ENCODE assay signal across 17 cellular contexts in genomic region chr1:9418851-9419250, GRCh38.
DNase-seq lines count a peak whose midpoint lies in the region; ATAC-seq and TF ChIP-seq lines count a peak whose summit lies in the region.
"Had no signal": no experiment of that assay in that cellular context is flagged by ENCODE, and none has a peak within 500 bp of the region (broad histone marks: within the 10 kb centered on the region; RNA-seq: fewer than 3 reads in every experiment).

No MANE protein-coding gene starts in this region.

- H3K79me2 ChIP-seq in DND-41 (ENCODE audit: insufficient read depth, low read length) (peaks cover 29% of the 10 kb centered on the region), OCI-LY7 (ENCODE audit: insufficient read depth, low read depth, low read length) (no peaks in the 10 kb centered on the region)

- no peak for TF ChIP-seq POLR2A in right lobe of liver (IDR thresholded peaks at IDR 0.05)

- peaks cover 42% of the 10 kb centered on the region for H3K4me1 Mint-ChIP-seq in activated CD4-positive, alpha-beta memory T cell treated with anti-CD3 and anti-CD28 coated beads for 36 hours (ENCODE audit: low read depth)
- H3K4me1 Mint-ChIP-seq in activated CD8-positive, alpha-beta memory T cell treated with anti-CD3 and anti-CD28 coated beads, Interleukin-2, amount 10 ng/mL, durations not matched to agents 7 days and 5 days = peaks cover 42% of the 10 kb centered on the region

- H3K4me1 ChIP-seq in BLaER1 (peaks cover 98% of the 10 kb centered on the region), DND-41 (ENCODE audit: insufficient read depth, low read length) (peaks cover 99% of the 10 kb centered on the region), OCI-LY7 (ENCODE audit: insufficient read depth, low read length, poor library complexity, severe bottlenecking) (peaks cover 98% of the 10 kb centered on the region), right lobe of liver (no peaks in the 10 kb centered on the region)

- POLR2A ChIA-PET in OCI-LY7 (lab: Charles Lee) = interaction anchor here (0.9 to 1.2 kb wide), 3 partner anchors 10 to 19 kb away, joined by 3 to 7 read pairs (median 4); no protein-coding TSS in a partner anchor
- POLR2A ChIA-PET in activated CD4-positive, alpha-beta memory T cell treated with anti-CD3 and anti-CD28 coated beads for 36 hours (lab: Charles Lee) = no interaction called here

- no peaks in the 10 kb centered on the region for H3K36me3 Mint-ChIP-seq in activated CD4-positive, alpha-beta memory T cell treated with anti-CD3 and anti-CD28 coated beads for 36 hours
- no peaks in the 10 kb centered on the region for H3K36me3 Mint-ChIP-seq in activated CD8-positive, alpha-beta memory T cell treated with anti-CD3 and anti-CD28 coated beads, Interleukin-2, amount 10 ng/mL, durations not matched to agents 7 days and 5 days
- H3K36me3 Mint-ChIP-seq: CD8-positive, alpha-beta memory T cell had no signal

- WGBS in right lobe of liver (ENCODE audit: insufficient coverage, low coverage, low lambda C conversion rate, missing lambda C conversion rate) = 100% methylated on average over 4 of the region's 7 CpGs

- CTCF ChIA-PET in OCI-LY7 (lab: Charles Lee; ENCODE audit: unreplicated experiment) = interaction anchor here (0.6 kb wide), 1 partner anchor 317 kb away, joined by 4 read pairs; no protein-coding TSS in a partner anchor
- CTCF ChIA-PET in activated CD4-positive, alpha-beta memory T cell treated with anti-CD3 and anti-CD28 coated beads for 36 hours (lab: Charles Lee) = no interaction called here
- CTCF ChIA-PET in activated CD8-positive, alpha-beta memory T cell treated with anti-CD3 and anti-CD28 coated beads, Interleukin-2, amount 10 ng/mL, durations not matched to agents 7 days and 5 days (lab: Charles Lee) = interaction anchor here (0.8 to 1.1 kb wide), 2 partner anchors 37 to 130 kb away, joined by 3 read pairs; no protein-coding TSS in a partner anchor

- TF ChIP-seq CTCF in DND-41 (IDR thresholded peaks at IDR 0.05; ENCODE audit: borderline replicate concordance, extremely low read depth, low read length, poor library complexity, severe bottlenecking) (no peak), OCI-LY7 (conservative IDR thresholded peaks at IDR 0.05; ENCODE audit: low read length) (no peak), right lobe of liver (IDR thresholded peaks at IDR 0.05) (no peak)

- peaks cover 8% of the 10 kb centered on the region; the same call in 1 of the 2 replicates for H3K9me3 ChIP-seq in BLaER1
- H3K9me3 ChIP-seq in DND-41 (ENCODE audit: insufficient read depth, low read length, severe bottlenecking) = no peaks in the 10 kb centered on the region
- no peaks in the 10 kb centered on the region for H3K9me3 ChIP-seq in OCI-LY7 (ENCODE audit: low read length)
- no peaks in the 10 kb centered on the region for H3K9me3 ChIP-seq in right lobe of liver
- H3K9me3 ChIP-seq: SK-N-SH had no signal

- H3K4me2 ChIP-seq in BLaER1 (peak overlapping the region; percentile 75), DND-41 (ENCODE audit: insufficient read depth, low read length) (peak overlapping the region; percentile 43), OCI-LY7 (ENCODE audit: low read length) (peak overlapping the region; percentile 38)
- H3K4me2 ChIP-seq: SK-N-SH had no signal

- H3K27ac ChIP-seq in BLaER1 = no peak overlapping the region
- peak overlapping the region; percentile 89 for H3K27ac ChIP-seq in DND-41 (ENCODE audit: low read length)
- H3K27ac ChIP-seq in OCI-LY7 (ENCODE audit: low read depth, low read length, poor library complexity, severe bottlenecking) = peak overlapping the region; percentile 74
- no peak overlapping the region for H3K27ac ChIP-seq in right lobe of liver
- no peak overlapping the region for H3K27ac ChIP-seq in caudate nucleus (ENCODE audit: low read depth, low read length)

- H3K36me3 ChIP-seq in BLaER1 (no peaks in the 10 kb centered on the region), DND-41 (ENCODE audit: insufficient read depth, low read length) (no peaks in the 10 kb centered on the region), OCI-LY7 (ENCODE audit: insufficient read depth, low read length) (no peaks in the 10 kb centered on the region), right lobe of liver (no peaks in the 10 kb centered on the region)

- H4K20me1 ChIP-seq in BLaER1 (no peaks in the 10 kb centered on the region), DND-41 (ENCODE audit: insufficient read depth, low read length) (no peaks in the 10 kb centered on the region), OCI-LY7 (ENCODE audit: insufficient read depth, low read length) (no peaks in the 10 kb centered on the region)

- H3K4me3 ChIP-seq in BLaER1 (no peak overlapping the region), DND-41 (ENCODE audit: low read depth in 1 of 2, low read length in 2 of 2) (no peak overlapping the region; a peak in 1 of 4 replicates), OCI-LY7 (ENCODE audit: low read depth, low read length, poor library complexity, severe bottlenecking) (no peak overlapping the region), right lobe of liver (no peak overlapping the region)

- intact Hi-C loops in OCI-LY7 (cut with micrococcal nuclease; ENCODE audit: unreplicated experiment) (no loop called here), right lobe of liver (cut with DNase I) (no loop called here)
- intact Hi-C loops in activated CD4-positive, alpha-beta memory T cell treated with anti-CD3 and anti-CD28 coated beads for 36 hours (cut with micrococcal nuclease) = no loop called here

- no peaks in the 10 kb centered on the region for H3K9me3 Mint-ChIP-seq in activated CD4-positive, alpha-beta memory T cell treated with anti-CD3 and anti-CD28 coated beads for 36 hours
- no peaks in the 10 kb centered on the region for H3K9me3 Mint-ChIP-seq in activated CD8-positive, alpha-beta memory T cell treated with anti-CD3 and anti-CD28 coated beads, Interleukin-2, amount 10 ng/mL, durations not matched to agents 7 days and 5 days (ENCODE audit: low read depth)
- H3K9me3 Mint-ChIP-seq: CD8-positive, alpha-beta memory T cell had no signal

- H2AFZ ChIP-seq in DND-41 (ENCODE audit: low read depth, low read length) (no peak overlapping the region), OCI-LY7 (ENCODE audit: low read length) (no peak overlapping the region)

- peaks cover 10% of the 10 kb centered on the region for H3K27me3 Mint-ChIP-seq in activated CD4-positive, alpha-beta memory T cell treated with anti-CD3 and anti-CD28 coated beads for 36 hours
- H3K27me3 Mint-ChIP-seq in activated CD8-positive, alpha-beta memory T cell treated with anti-CD3 and anti-CD28 coated beads, Interleukin-2, amount 10 ng/mL, durations not matched to agents 7 days and 5 days = peaks cover 58% of the 10 kb centered on the region

- H3K27me3 ChIP-seq in BLaER1 (peaks cover 19% of the 10 kb centered on the region; the same call in 1 of the 2 replicates), DND-41 (ENCODE audit: insufficient read depth, low read length, poor library complexity) (no peaks in the 10 kb centered on the region), right lobe of liver (no peaks in the 10 kb centered on the region)

- no peaks in the 10 kb centered on the region for H3K9me2 ChIP-seq in OCI-LY7 (ENCODE audit: insufficient read depth, low read length)
- H3K9me2 ChIP-seq: SK-N-SH had no signal

- no peak overlapping the region for H3K27ac Mint-ChIP-seq in activated CD4-positive, alpha-beta memory T cell treated with anti-CD3 and anti-CD28 coated beads for 36 hours
- no peak overlapping the region for H3K27ac Mint-ChIP-seq in activated CD8-positive, alpha-beta memory T cell treated with anti-CD3 and anti-CD28 coated beads, Interleukin-2, amount 10 ng/mL, durations not matched to agents 7 days and 5 days

- BruUV-seq in OCI-LY7 (replicated peaks; lab: Mats Ljungman, UMichigan) = no TSS peak

- DNase-seq in DND-41 (peak; percentile 60), OCI-LY7 (ENCODE audit: low spot score) (no peak), right lobe of liver (no peak), iPS-NIHi11 (ENCODE audit: low spot score) (no peak), caudate nucleus (lab: John Stamatoyannopoulos, UW) (no peak)
- no peak for DNase-seq in activated CD4-positive, alpha-beta memory T cell treated with anti-CD3 and anti-CD28 coated beads for 36 hours
- DNase-seq in activated CD8-positive, alpha-beta memory T cell treated with anti-CD3 and anti-CD28 coated beads, Interleukin-2, amount 10 ng/mL, durations not matched to agents 7 days and 5 days = no peak
- DNase-seq: ACHN; CD8-positive, alpha-beta memory T cell; Kasumi-1; NCI-H1930; NCI-H526; PC-3; Right ventricle myocardium superior; SK-N-SH; T-helper 1 cell had no signal

- H3K9ac ChIP-seq in BLaER1 (no peak overlapping the region), DND-41 (ENCODE audit: low read depth, low read length) (peak overlapping the region; percentile 48)
- H3K9ac ChIP-seq: SK-N-SH had no signal

- ATAC-seq in DND-41 (ENCODE audit: insufficient read depth, low read depth) = no peak
- ATAC-seq in right lobe of liver = peak in 3 of 4 donors; percentile 12 to 15 (median 13)
- no peak for ATAC-seq in activated CD8-positive, alpha-beta memory T cell treated with anti-CD3 and anti-CD28 coated beads, Interleukin-2, amount 10 ng/mL, durations not matched to agents 7 days and 5 days
- ATAC-seq: PC-3 had no signal

- no peak overlapping the region for H3K4me3 Mint-ChIP-seq in activated CD4-positive, alpha-beta memory T cell treated with anti-CD3 and anti-CD28 coated beads for 36 hours
- H3K4me3 Mint-ChIP-seq in activated CD8-positive, alpha-beta memory T cell treated with anti-CD3 and anti-CD28 coated beads, Interleukin-2, amount 10 ng/mL, durations not matched to agents 7 days and 5 days = no peak overlapping the region

Comparison
In these comparisons a context has a peak if more than half of its experiments do, and no peak if none do; other contexts are left out.
1. H3K27ac ChIP-seq: peak in DND-41 (single experiment) and OCI-LY7 (single experiment); none in BLaER1 (single experiment), right lobe of liver (0 of 3) and caudate nucleus (single experiment).
2. ATAC-seq: peak in right lobe of liver (3 of 4); none in DND-41 (single experiment) and activated CD8-positive, alpha-beta memory T cell treated with anti-CD3 and anti-CD28 coated beads, Interleukin-2, amount 10 ng/mL, durations not matched to agents 7 days and 5 days (single experiment).
3. Peak in every context shown above with its lines, with median percentiles within 50 percentile points of each other: H3K4me2 ChIP-seq.